Comparison of ENCODE assay signal across 9 cellular contexts in genomic region chr15:58043192-58043903, GRCh38. TPM values are rescaled to one million over a fixed set of nuclear protein-coding genes. Genes with fewer than 3 reads are reported as not detected.
DNase-seq lines count a peak whose midpoint lies in the region; FAIRE-seq and TF ChIP-seq lines count a peak whose summit lies in the region.
"Had no signal": no experiment of that assay in that cellular context is flagged by ENCODE, and none has a peak within 500 bp of the region (broad histone marks: within the 10 kb centered on the region; RNA-seq: fewer than 3 reads in every experiment).

No MANE protein-coding gene starts in this region.

- H3K36me3 ChIP-seq in cardiac muscle cell, result no peaks in the 10 kb centered on the region
- H3K36me3 ChIP-seq: ovary had no signal

- H3K4me3 ChIP-seq in cardiac muscle cell, result no peak overlapping the region
- H3K4me3 ChIP-seq: ovary had no signal

- no peaks in the 10 kb centered on the region for H3K27me3 ChIP-seq in cardiac muscle cell
- H3K27me3 ChIP-seq: ovary had no signal

- DNase-seq in NCI-H2171 treated with DMSO at 0.1 percent for 48 hours (lab: John Stamatoyannopoulos, UW) (peak; percentile 16), NCI-H2171 (lab: John Stamatoyannopoulos, UW) (no peak), NCI-H1694 (lab: John Stamatoyannopoulos, UW) (peak; percentile 28), activated T-cell treated with anti-CD3 and anti-CD28 coated beads for 24 hours (ENCODE audit: low read depth) (peak; percentile 20), cardiac muscle cell (ENCODE audit: low read depth in 1 of 2, low spot score in 1 of 2) (peak; percentile 64 to 76), frontal cortex (ENCODE audit: low spot score in 2 of 2) (no peak), GM12891 (ENCODE audit: insufficient read length, low spot score) (no peak)
- peak; percentile 8 to 39 for DNase-seq in stimulated activated CD4-positive, alpha-beta T cell treated with anti-CD3 and anti-CD28 coated beads, Interleukin-1b, Interleukin-23, amount 100 ng/mL, for 4 hours (ENCODE audit: low read depth in 2 of 2)

- no peaks in the 10 kb centered on the region for H3K4me1 ChIP-seq in cardiac muscle cell (ENCODE audit: low read depth)

- TF ChIP-seq POLR2A in GM12891 (IDR thresholded peaks at IDR 0.05; ENCODE audit: low read depth, low read length), result no peak

- H3K9me3 ChIP-seq in cardiac muscle cell (ENCODE audit: low read depth), result no peaks in the 10 kb centered on the region
- H3K9me3 ChIP-seq: ovary had no signal

- peak; percentile 75 for TF ChIP-seq CTCF in cardiac muscle cell (IDR thresholded peaks at IDR 0.05; ENCODE audit: low read depth, low read length)

- H3K27ac ChIP-seq in cardiac muscle cell, result no peak overlapping the region
- H3K27ac ChIP-seq: ovary had no signal

- FAIRE-seq in frontal cortex (lab: Jason Lieb, UNC), result no peak
- no peak for FAIRE-seq in GM12891 (lab: Jason Lieb, UNC)

TF ChIP-seq in GM12891, 5 proteins besides CTCF, POLR2A, EP300 and RAD21:
- no peak for TF ChIP-seq SPI1 (IDR thresholded peaks at IDR 0.05; ENCODE audit: low read depth, low read length)
- no peak for TF ChIP-seq TAF1 (IDR thresholded peaks at IDR 0.05; ENCODE audit: low read depth, low read length)
- no peak for TF ChIP-seq PAX5 (IDR thresholded peaks at IDR 0.05; ENCODE audit: insufficient read depth, low read length, severe bottlenecking)
- TF ChIP-seq POU2F2 (IDR thresholded peaks at IDR 0.05; ENCODE audit: low read depth, low read length), result no peak
- no peak for TF ChIP-seq POLR2AphosphoS5 (IDR thresholded peaks at IDR 0.05; ENCODE audit: low read depth, low read length)

RNA-seq across cellular contexts. Expression of gene ALDH1A2, which starts 22.2 kb away (rescaled TPM):
- 4.0 and 6.6 TPM in 2 replicates for total RNA-seq in cardiac muscle cell
- polyA plus RNA-seq in cardiac muscle cell, result 3.5 TPM in 2 replicates
- 3.3 TPM for total RNA-seq in frontal cortex
- polyA plus RNA-seq in GM12891 (2012; ENCODE audit: low read depth, missing spikeins), result 0.06 TPM

Comparison
In these comparisons a context has a peak if more than half of its experiments do, and no peak if none do; other contexts are left out.
1. DNase-seq: peak in NCI-H2171 treated with DMSO at 0.1 percent for 48 hours (single experiment), NCI-H1694 (single experiment), activated T-cell treated with anti-CD3 and anti-CD28 coated beads for 24 hours (single experiment), cardiac muscle cell (2 of 2) and stimulated activated CD4-positive, alpha-beta T cell treated with anti-CD3 and anti-CD28 coated beads, Interleukin-1b, Interleukin-23, amount 100 ng/mL, for 4 hours (2 of 2); none in NCI-H2171 (single experiment), frontal cortex (0 of 2) and GM12891 (single experiment).